In genomic region chr9:81363916-81364480, GRCh38 we compare ENCODE assay signal across 1 cellular context.
TF ChIP-seq lines count a peak whose summit lies in the region.

No MANE protein-coding gene starts in this region.

TF ChIP-seq in HepG2, 621 proteins besides CTCF, POLR2A, EP300 and RAD21 (continued from another document):
- no peak for TF ChIP-seq SNAPC4 (CRISPR knock-in tag; IDR thresholded peaks at IDR 0.05)
